In genomic region chr12:53677612-53678133, GRCh38 we compare ENCODE assay signal across 8 cellular contexts. TPM values are rescaled to one million over a fixed set of nuclear protein-coding genes. Genes with fewer than 3 reads are reported as not detected.
DNase-seq lines count a peak whose midpoint lies in the region; ATAC-seq and TF ChIP-seq lines count a peak whose summit lies in the region.

No MANE protein-coding gene starts in this region.

- ATAC-seq in activated naive CD8-positive, alpha-beta T cell treated with anti-CD3 and anti-CD28 coated beads, Interleukin-2, amount 50 U/mL, for 24 hours = no peak
- no peak for ATAC-seq in upper lobe of left lung (ENCODE audit: low FRiP score in 2 of 2)
- no peak for ATAC-seq in HG03108 (IDR thresholded peaks at IDR 0.05; ENCODE audit: unreplicated experiment)
- ATAC-seq in HG03095 (IDR thresholded peaks at IDR 0.05; ENCODE audit: unreplicated experiment) = no peak

- no peak for TF ChIP-seq POLR2A in upper lobe of left lung (IDR thresholded peaks at IDR 0.05)

- H3K9me3 Mint-ChIP-seq in activated naive CD8-positive, alpha-beta T cell (ENCODE audit: low read depth) = no peaks in the 10 kb centered on the region
- H3K9me3 Mint-ChIP-seq in activated naive CD8-positive, alpha-beta T cell treated with anti-CD3 and anti-CD28 coated beads, Interleukin-2, amount 50 U/mL, for 24 hours = no peaks in the 10 kb centered on the region

- 60 to 78% methylated on average over 9 of the region's 9 CpGs for WGBS in upper lobe of left lung, 2 donors

- TF ChIP-seq CTCF in colonic mucosa (IDR thresholded peaks at IDR 0.05) (no peak), upper lobe of left lung (IDR thresholded peaks at IDR 0.05) (no peak)

- peaks cover 31% of the 10 kb centered on the region for H3K4me1 Mint-ChIP-seq in activated naive CD8-positive, alpha-beta T cell (ENCODE audit: low read depth)
- peaks cover 34% of the 10 kb centered on the region for H3K4me1 Mint-ChIP-seq in activated naive CD8-positive, alpha-beta T cell treated with anti-CD3 and anti-CD28 coated beads, Interleukin-2, amount 50 U/mL, for 24 hours

- H3K36me3 Mint-ChIP-seq in activated naive CD8-positive, alpha-beta T cell = no peaks in the 10 kb centered on the region
- H3K36me3 Mint-ChIP-seq in activated naive CD8-positive, alpha-beta T cell treated with anti-CD3 and anti-CD28 coated beads, Interleukin-2, amount 50 U/mL, for 24 hours (ENCODE audit: low read depth) = peaks cover 24% of the 10 kb centered on the region

- H3K4me3 ChIP-seq in colonic mucosa = peak overlapping the region; percentile 57
- H3K4me3 ChIP-seq in muscle layer of duodenum (ENCODE audit: low read depth in 1 of 2, low read length in 2 of 2) = peak overlapping the region; percentile 87 to 97
- H3K4me3 ChIP-seq in upper lobe of left lung = peak overlapping the region in 3 of 4 donors; percentile 63 to 77 (median 73)

- H3K4me1 ChIP-seq in colonic mucosa (peaks cover 7% of the 10 kb centered on the region), muscle layer of duodenum (ENCODE audit: control insufficient read depth in 1 of 2, insufficient read depth in 2 of 2, low read length in 2 of 2) (peaks cover 9 to 16% of the 10 kb centered on the region in 2 donors), upper lobe of left lung (peaks cover 18 to 31% (median 24%) of the 10 kb centered on the region in 4 donors)

- H3K9me3 ChIP-seq in colonic mucosa (no peaks in the 10 kb centered on the region), muscle layer of duodenum (ENCODE audit: control insufficient read depth in 1 of 2, low read length in 2 of 2) (no peaks in the 10 kb centered on the region), upper lobe of left lung (no peaks in the 10 kb centered on the region)

- no peak for DNase-seq in activated naive CD8-positive, alpha-beta T cell treated with anti-CD3 and anti-CD28 coated beads, Interleukin-2, amount 50 U/mL, for 24 hours
- DNase-seq in colonic mucosa (no peak), upper lobe of left lung (no peak), mucosa of gallbladder (ENCODE audit: low spot score) (no peak)

- H3K9ac ChIP-seq in colonic mucosa (ENCODE audit: low read depth in 2 of 2, low read length in 2 of 2) = peak overlapping the region; percentile 21 to 67

- H3K27ac ChIP-seq in colonic mucosa (peak overlapping the region; percentile 79), muscle layer of duodenum (ENCODE audit: low read length) (peak overlapping the region; percentile 96), upper lobe of left lung (peak overlapping the region; percentile 89 to 95 (median 92))

- H3K27ac Mint-ChIP-seq in activated naive CD8-positive, alpha-beta T cell = peak overlapping the region; percentile 16
- H3K27ac Mint-ChIP-seq in activated naive CD8-positive, alpha-beta T cell treated with anti-CD3 and anti-CD28 coated beads, Interleukin-2, amount 50 U/mL, for 24 hours = no peak overlapping the region

- H3K4me3 Mint-ChIP-seq in activated naive CD8-positive, alpha-beta T cell = peak overlapping the region; percentile 97
- no peak overlapping the region for H3K4me3 Mint-ChIP-seq in activated naive CD8-positive, alpha-beta T cell treated with anti-CD3 and anti-CD28 coated beads, Interleukin-2, amount 50 U/mL, for 24 hours

- intact Hi-C loops in colonic mucosa (cut with DNase I) = loop anchor here (2.0 kb wide), 1 partner anchor 135 kb away; no protein-coding TSS in a partner anchor

- H3K27me3 Mint-ChIP-seq in activated naive CD8-positive, alpha-beta T cell = peaks cover 17% of the 10 kb centered on the region
- peaks cover 32% of the 10 kb centered on the region for H3K27me3 Mint-ChIP-seq in activated naive CD8-positive, alpha-beta T cell treated with anti-CD3 and anti-CD28 coated beads, Interleukin-2, amount 50 U/mL, for 24 hours

- TF ChIP-seq EP300 in upper lobe of left lung (IDR thresholded peaks at IDR 0.05) = no peak

- H3K27me3 ChIP-seq in colonic mucosa (no peaks in the 10 kb centered on the region), muscle layer of duodenum (ENCODE audit: low read depth, low read length) (no peaks in the 10 kb centered on the region), upper lobe of left lung (no peaks in the 10 kb centered on the region)

- no peaks in the 10 kb centered on the region for H3K36me3 ChIP-seq in colonic mucosa
- H3K36me3 ChIP-seq in muscle layer of duodenum (ENCODE audit: control insufficient read depth in 1 of 2, insufficient read depth in 2 of 2, low read length in 2 of 2) = peaks cover 1 to 2% of the 10 kb centered on the region in 2 donors
- H3K36me3 ChIP-seq in upper lobe of left lung = peaks cover 0 to 8% (median 1%) of the 10 kb centered on the region in 4 donors

RNA-seq across cellular contexts. Expression of gene ATP5MC2, which starts 1.8 kb away (rescaled TPM):
- total RNA-seq in colonic mucosa = 100 to 1,000 TPM; 346 to 392 TPM
- 100 to 1,000 TPM; 140 to 273 (median 206) TPM for total RNA-seq in upper lobe of left lung
- total RNA-seq in mucosa of gallbladder = 318 TPM

RNA-seq across cellular contexts. Expression of gene CALCOCO1, which starts 49.6 kb away (rescaled TPM):
- 10 to 100 TPM; 36.0 to 64.5 TPM for total RNA-seq in colonic mucosa
- total RNA-seq in upper lobe of left lung = 100 to 1,000 TPM; 147 to 605 (median 204) TPM
- 188 TPM for total RNA-seq in mucosa of gallbladder

RNA-seq across cellular contexts. Expression of gene ATF7, which starts 51.5 kb away (rescaled TPM):
- 10 to 100 TPM; 31.1 to 38.5 TPM for total RNA-seq in colonic mucosa
- 10 to 100 TPM; 23.4 to 48.9 (median 41.2) TPM for total RNA-seq in upper lobe of left lung
- total RNA-seq in mucosa of gallbladder = 53.3 TPM
